Comparison of ENCODE assay signal across 8 cellular contexts in the genomic region with DNA sequence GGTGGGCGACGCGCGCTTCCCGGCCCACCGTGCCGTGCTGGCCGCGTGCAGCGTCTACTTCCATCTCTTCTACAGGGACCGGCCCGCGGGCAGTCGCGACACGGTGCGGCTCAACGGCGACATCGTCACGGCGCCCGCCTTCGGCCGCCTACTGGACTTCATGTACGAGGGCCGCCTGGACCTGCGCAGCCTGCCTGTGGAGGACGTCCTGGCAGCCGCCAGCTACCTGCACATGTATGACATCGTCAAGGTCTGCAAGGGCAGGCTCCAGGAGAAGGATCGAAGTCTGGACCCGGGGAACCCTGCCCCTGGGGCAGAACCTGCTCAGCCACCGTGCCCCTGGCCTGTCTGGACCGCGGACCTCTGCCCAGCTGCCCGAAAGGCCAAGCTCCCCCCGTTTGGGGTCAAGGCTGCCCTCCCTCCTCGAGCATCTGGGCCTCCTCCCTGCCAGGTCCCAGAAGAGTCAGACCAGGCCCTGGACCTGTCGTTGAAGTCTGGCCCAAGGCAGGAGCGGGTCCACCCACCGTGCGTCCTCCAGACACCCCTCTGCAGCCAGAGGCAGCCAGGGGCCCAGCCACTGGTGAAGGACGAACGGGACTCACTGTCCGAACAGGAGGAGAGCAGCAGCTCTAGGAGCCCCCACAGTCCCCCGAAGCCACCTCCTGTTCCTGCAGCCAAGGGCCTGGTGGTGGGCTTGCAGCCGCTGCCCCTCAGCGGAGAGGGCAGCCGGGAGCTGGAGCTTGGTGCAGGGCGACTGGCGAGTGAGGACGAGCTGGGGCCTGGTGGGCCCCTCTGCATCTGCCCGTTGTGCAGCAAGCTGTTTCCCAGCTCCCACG. TPM values are rescaled to one million over a fixed set of nuclear protein-coding genes. Genes with fewer than 3 reads are reported as not detected.
DNase-seq lines count a peak whose midpoint lies in the region; ATAC-seq and TF ChIP-seq lines count a peak whose summit lies in the region.

No MANE protein-coding gene starts in this region.

- H3K4me3 ChIP-seq in DOHH2 (ENCODE audit: low read length) (peak overlapping the region; percentile 75), PC-3 (ENCODE audit: low read length) (peak overlapping the region; percentile 77), epithelial cell of esophagus (ENCODE audit: low read length) (peak overlapping the region; percentile 57), osteoblast (ENCODE audit: insufficient read depth, low read length) (peak overlapping the region; percentile 71)

- intact Hi-C loops in PC-3 (cut with micrococcal nuclease) = no loop called here

- no peaks in the 10 kb centered on the region for H3K9me2 ChIP-seq in DOHH2 (replicated peaks; ENCODE audit: control insufficient read depth, low read length)
- H3K9me2 ChIP-seq in PC-3 (replicated peaks; ENCODE audit: low read length) = no peaks in the 10 kb centered on the region

- BruUV-seq in PC-3 (replicated peaks; lab: Mats Ljungman, UMichigan) = no TSS peak

- H4K20me1 ChIP-seq in DOHH2 (ENCODE audit: control insufficient read depth, insufficient read depth, low read depth, low read length) (no peaks in the 10 kb centered on the region), PC-3 (ENCODE audit: low read length) (0 out of 2 replicates have a peak, but pooled peaks cover 4% of the 10 kb centered on the region), osteoblast (ENCODE audit: insufficient read depth, low read length) (peaks cover 7% of the 10 kb centered on the region)

- CTCF ChIA-PET in PC-3 (lab: Charles Lee) = interaction anchor here (0.6 to 1.5 kb wide), 3 partner anchors 25 to 232 kb away, joined by 3 to 8 read pairs (median 3); no protein-coding TSS in a partner anchor

- H3K4me2 ChIP-seq in DOHH2 (ENCODE audit: low read length) = peak overlapping the region; percentile 92
- peak overlapping the region; percentile 98 for H3K4me2 ChIP-seq in PC-3 (ENCODE audit: low read length)
- peak overlapping the region; percentile 84 for H3K4me2 ChIP-seq in osteoblast (ENCODE audit: insufficient read depth, low read length)

- POLR2A ChIA-PET in PC-3 (lab: Charles Lee; ENCODE audit: unreplicated experiment) = no interaction called here

- H3K9me3 ChIP-seq in DOHH2 (ENCODE audit: control insufficient read depth, insufficient read depth, low read length) = no peaks in the 10 kb centered on the region
- H3K9me3 ChIP-seq in PC-3 (ENCODE audit: low read length) = no peaks in the 10 kb centered on the region
- no peaks in the 10 kb centered on the region for H3K9me3 ChIP-seq in osteoblast (ENCODE audit: low read depth, low read length)

- no peaks in the 10 kb centered on the region for H3K79me2 ChIP-seq in DOHH2 (ENCODE audit: control insufficient read depth, low read length)
- H3K79me2 ChIP-seq in PC-3 (ENCODE audit: low read length) = peaks cover 18% of the 10 kb centered on the region
- H3K79me2 ChIP-seq in osteoblast (ENCODE audit: insufficient read depth, low read length) = no peaks in the 10 kb centered on the region

- H3K27me3 ChIP-seq in DOHH2 (ENCODE audit: control insufficient read depth, low read length) (peaks cover 56% of the 10 kb centered on the region), PC-3 (ENCODE audit: low read length) (no peaks in the 10 kb centered on the region), osteoblast (ENCODE audit: insufficient read depth, low read length) (peaks cover 2% of the 10 kb centered on the region)

- H2AFZ ChIP-seq in PC-3 (ENCODE audit: low read length) (peak overlapping the region; percentile 69), osteoblast (ENCODE audit: low read length) (peak overlapping the region; percentile 59)

- H3K4me1 ChIP-seq in DOHH2 (ENCODE audit: control insufficient read depth, low read length) (peaks cover 28% of the 10 kb centered on the region), PC-3 (ENCODE audit: insufficient read depth, low read length) (peaks cover 38% of the 10 kb centered on the region), osteoblast (ENCODE audit: insufficient read depth, low read length) (peaks cover 16% of the 10 kb centered on the region)

- peak; percentile 21 for ATAC-seq in PC-3
- ATAC-seq in GM21447 (IDR thresholded peaks at IDR 0.05; ENCODE audit: unreplicated experiment) = no peak
- no peak for ATAC-seq in GM18909 (IDR thresholded peaks at IDR 0.05; ENCODE audit: poor library complexity, unreplicated experiment)

- H3K9ac ChIP-seq in PC-3 (ENCODE audit: low read length) = peak overlapping the region; percentile 40

- TF ChIP-seq CTCF in DOHH2 (IDR thresholded peaks at IDR 0.05; ENCODE audit: low read depth, low read length, poor library complexity, severe bottlenecking) (no peak), PC-3 (conservative IDR thresholded peaks at IDR 0.05; ENCODE audit: low read depth, low read length) (no peak), epithelial cell of esophagus (IDR thresholded peaks at IDR 0.05; ENCODE audit: insufficient read depth, low read depth, low read length, missing control alignments) (no peak), osteoblast (IDR thresholded peaks at IDR 0.05; ENCODE audit: extremely low read depth, low read depth, low read length) (no peak)

- H3K36me3 ChIP-seq in DOHH2 (ENCODE audit: control insufficient read depth, low read length) = no peaks in the 10 kb centered on the region
- no peaks in the 10 kb centered on the region for H3K36me3 ChIP-seq in PC-3 (ENCODE audit: low read depth, low read length)
- H3K36me3 ChIP-seq in osteoblast (ENCODE audit: insufficient read depth, low read length) = no peaks in the 10 kb centered on the region

- H3K27ac ChIP-seq in DOHH2 (ENCODE audit: low read depth, low read length) (no peak overlapping the region), PC-3 (ENCODE audit: low read length) (no peak overlapping the region), osteoblast (ENCODE audit: low read depth, low read length) (no peak overlapping the region)

- DNase-seq in PC-3 = peak; percentile 8
- peak; percentile 14 for DNase-seq in epithelial cell of esophagus (ENCODE audit: low read depth)
- peak; percentile 78 for DNase-seq in osteoblast (ENCODE audit: insufficient read length, low spot score, missing footprints)
- DNase-seq in NOMO-1 treated with DMSO at 0.1 percent for 48 hours (lab: John Stamatoyannopoulos, UW; ENCODE audit: unreplicated experiment) = no peak
- no peak for DNase-seq in EL

- peaks cover 12% of the 10 kb centered on the region for H3F3A ChIP-seq in DOHH2 (ENCODE audit: control insufficient read depth, insufficient read depth)
- no peaks in the 10 kb centered on the region for H3F3A ChIP-seq in PC-3 (ENCODE audit: low read length, unreplicated experiment)

RNA-seq across cellular contexts. Expression of gene ZBTB42, which starts 0.6 kb away (rescaled TPM):
- total RNA-seq in PC-3 (2014; rRNA removed) (9.2 and 11.3 TPM in 2 replicates), osteoblast (2.9 TPM in 2 replicates)

RNA-seq across cellular contexts. Expression of gene AKT1, which starts 6.0 kb away (rescaled TPM):
- 196 and 212 TPM in 2 replicates for total RNA-seq in PC-3 (2014; rRNA removed)
- 156 and 188 TPM in 2 replicates for total RNA-seq in osteoblast

RNA-seq across cellular contexts. Expression of gene SIVA1, which starts 48.6 kb away (rescaled TPM):
- total RNA-seq in PC-3 (2014; rRNA removed) = 375 and 519 TPM in 2 replicates
- 57.2 and 62.2 TPM in 2 replicates for total RNA-seq in osteoblast

Comparison
In these comparisons a context has a peak if more than half of its experiments do, and no peak if none do; other contexts are left out.
1. DNase-seq: peak in PC-3 (single experiment), epithelial cell of esophagus (single experiment) and osteoblast (single experiment); none in NOMO-1 treated with DMSO at 0.1 percent for 48 hours (single experiment) and EL (single experiment).
2. Peak in every context shown above with its lines, with median percentiles within 50 percentile points of each other: H3K4me2 ChIP-seq and H3K4me3 ChIP-seq.